ENCODE assay signal across 25 cellular contexts in the genomic region with DNA sequence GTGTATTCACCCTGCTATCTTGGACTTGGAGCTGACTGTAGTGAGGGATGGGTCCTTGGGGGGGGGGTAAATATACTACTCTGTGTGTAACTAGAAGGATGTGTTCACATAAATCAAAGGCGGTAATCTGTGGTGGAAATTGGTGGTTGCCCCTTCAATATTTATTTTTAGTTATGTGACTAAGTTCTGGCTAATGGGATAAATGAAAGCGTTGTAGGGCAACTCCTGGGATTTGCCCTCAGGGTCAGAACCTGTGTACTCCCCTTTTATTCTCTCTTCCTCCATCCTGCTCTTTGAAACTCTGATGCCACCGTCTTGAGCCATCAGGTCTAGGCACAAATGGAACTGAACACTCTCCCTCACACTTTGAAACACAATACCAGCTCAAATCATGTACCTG. TPM values are rescaled to one million over a fixed set of nuclear protein-coding genes. Genes with fewer than 3 reads are reported as not detected.
A peak's percentile ranks its signal among the peaks of the same experiment; 100 is the strongest.
DNase-seq lines count a peak whose midpoint lies in the region; ATAC-seq, FAIRE-seq and TF ChIP-seq lines count a peak whose summit lies in the region.
"Had no signal": no experiment of that assay in that cellular context is flagged by ENCODE, and none has a peak within 500 bp of the region (broad histone marks: within the 10 kb centered on the region; RNA-seq: fewer than 3 reads in every experiment).

No MANE protein-coding gene starts in this region.

- H3K27me3 ChIP-seq in HepG2 (ENCODE audit: control insufficient read depth in 1 of 2, insufficient read depth in 2 of 2, low read length in 2 of 2), result no peaks in the 10 kb centered on the region; a peak in 1 of 5 replicates
- no peaks in the 10 kb centered on the region for H3K27me3 ChIP-seq in right lobe of liver
- H3K27me3 ChIP-seq in upper lobe of right lung, result no peaks in the 10 kb centered on the region
- H3K27me3 ChIP-seq: BLaER1 had no signal

- H3K79me2 ChIP-seq in HepG2 (ENCODE audit: insufficient read depth, low read length), result no peaks in the 10 kb centered on the region

- BruUV-seq in HepG2 (replicated peaks; lab: Mats Ljungman, UMichigan), result no TSS peak

- CTCF ChIA-PET in HepG2 (lab: Yijun Ruan, JAX; ENCODE audit: low intra/inter-chr PET ratio, low total read pairs), result interaction anchor here (2.8 kb wide), 1 partner anchor 190 kb away, joined by 33 read pairs; no protein-coding TSS in a partner anchor
- CTCF ChIA-PET in HEK293T (lab: Yijun Ruan, JAX), result interaction anchor here (1.9 to 2.5 kb wide), 2 partner anchors 13 to 198 kb away, joined by 7 to 14 read pairs; no protein-coding TSS in a partner anchor

- H3K4me3 ChIP-seq in HepG2 (replicated peaks in 1 of 3; ENCODE audit: insufficient read depth in 1 of 3, low read depth in 2 of 3, low read length in 3 of 3), result no peak overlapping the region
- H3K4me3 ChIP-seq in right lobe of liver, result no peak overlapping the region
- H3K4me3 ChIP-seq in upper lobe of right lung, result no peak overlapping the region
- H3K4me3 ChIP-seq: BLaER1, GM23248 had no signal

- H3K27ac ChIP-seq in HepG2 (ENCODE audit: extremely low read length, insufficient read depth, low read length), result no peak overlapping the region
- H3K27ac ChIP-seq in right lobe of liver, result no peak overlapping the region
- H3K27ac ChIP-seq in upper lobe of right lung, result no peak overlapping the region
- H3K27ac ChIP-seq: BLaER1, GM23248, HL-60 had no signal

- POLR2A ChIA-PET in HepG2 (lab: Yijun Ruan, JAX) (no interaction called here), HEK293T (lab: Yijun Ruan, JAX) (interaction anchor here (1.0 to 1.8 kb wide), 2 partner anchors 18 to 198 kb away, joined by 3 to 4 read pairs; no protein-coding TSS in a partner anchor)

- TF ChIP-seq RAD21 in HepG2 (CRISPR knock-in tag; IDR thresholded peaks at IDR 0.05), result no peak

- TF ChIP-seq EP300 in HepG2 (IDR thresholded peaks at IDR 0.05; ENCODE audit: low read depth in 2 of 2, low read length in 2 of 2), result no peak
- no peak for TF ChIP-seq EP300 in HepG2 (CRISPR knock-in tag; IDR thresholded peaks at IDR 0.05; ENCODE audit: borderline replicate concordance)

- in situ Hi-C loops in HepG2 (cut with HindIII; ENCODE audit: extremely low pct_ligation_motif_present, low pct_unique_long_range_greater_than_20kb), result no loop called here

- no peaks in the 10 kb centered on the region for H4K20me1 ChIP-seq in HepG2 (ENCODE audit: insufficient read depth, low read length)
- H4K20me1 ChIP-seq: BLaER1 had no signal

- H2AFZ ChIP-seq in HepG2 (ENCODE audit: low read length), result no peak overlapping the region
- H2AFZ ChIP-seq: GM23248 had no signal

- peak overlapping the region; percentile 61 for H3K4me2 ChIP-seq in HepG2 (ENCODE audit: low read depth, low read length)
- H3K4me2 ChIP-seq: BLaER1 had no signal

- peak; percentile 20 for DNase-seq in HepG2 (ENCODE audit: low spot score)
- no peak for DNase-seq in right lobe of liver
- peak; percentile 12 for DNase-seq in NCI-H146 treated with DMSO at 0.1 percent for 48 hours (lab: John Stamatoyannopoulos, UW; ENCODE audit: unreplicated experiment)
- peak; percentile 53 for DNase-seq in RPMI7951 (ENCODE audit: low read depth)
- no peak for DNase-seq in stimulated activated CD4-positive, alpha-beta T cell treated with anti-CD3 and anti-CD28 coated beads, Interleukin-4, amount 100 ng/mL, for 1 hour
- no peak for DNase-seq in upper lobe of right lung
- no peak for DNase-seq in HEK293T (ENCODE audit: extremely low spot score)
- DNase-seq in SW480 (ENCODE audit: low spot score), result no peak
- DNase-seq: 8988T; CD4-positive, alpha-beta memory T cell; COR-L47; DMS 273 treated with DMSO at 0.1 percent for 48 hours; DMS53; DND-41; EL; GM23248; HCEC 1CT; HFFc6; IMR-90 had no signal

- TF ChIP-seq CTCF in HepG2 (CRISPR knock-in tag; IDR thresholded peaks at IDR 0.05), result no peak
- TF ChIP-seq CTCF in right lobe of liver (IDR thresholded peaks at IDR 0.05), result no peak
- TF ChIP-seq CTCF in upper lobe of right lung (IDR thresholded peaks at IDR 0.05), result no peak

- intact Hi-C loops in HepG2 (cut with micrococcal nuclease; ENCODE audit: unreplicated experiment), result no loop called here
- intact Hi-C loops in right lobe of liver (cut with DNase I), result no loop called here
- intact Hi-C loops in upper lobe of right lung (cut with DNase I), result loop anchor here (10.0 kb wide), 1 partner anchor 196 kb away; no protein-coding TSS in a partner anchor

- peak; percentile 8; the same call in 1 of the 3 replicates for ATAC-seq in HepG2
- no peak for ATAC-seq in right lobe of liver
- no peak for ATAC-seq in upper lobe of right lung

- WGBS in HepG2 (ENCODE audit: low lambda C conversion rate), result 18% methylated on average over 3 of the region's 3 CpGs
- WGBS in right lobe of liver (ENCODE audit: insufficient coverage, low coverage, low lambda C conversion rate, missing lambda C conversion rate), result 70% methylated on average over 3 of the region's 3 CpGs

- no peak overlapping the region for H3K9ac ChIP-seq in HepG2 (ENCODE audit: insufficient read depth, low read depth, low read length)
- H3K9ac ChIP-seq: BLaER1, GM23248 had no signal

- H3K36me3 ChIP-seq in HepG2 (replicated peaks in 1 of 2; ENCODE audit: control insufficient read depth in 1 of 2, insufficient read depth in 2 of 2, low read length in 2 of 2) (no peaks in the 10 kb centered on the region), right lobe of liver (no peaks in the 10 kb centered on the region), upper lobe of right lung (no peaks in the 10 kb centered on the region)
- H3K36me3 ChIP-seq: BLaER1 had no signal

- TF ChIP-seq POLR2A in HepG2 (IDR thresholded peaks at IDR 0.05; ENCODE audit: insufficient read depth in 1 of 2, low read depth in 2 of 2, low read length in 2 of 2) (no peak), right lobe of liver (IDR thresholded peaks at IDR 0.05) (no peak)

- H3K4me1 ChIP-seq in HepG2 (ENCODE audit: insufficient read depth, low read length) (peaks cover 35% of the 10 kb centered on the region), right lobe of liver (no peaks in the 10 kb centered on the region), upper lobe of right lung (peaks cover 2% of the 10 kb centered on the region)
- H3K4me1 ChIP-seq: BLaER1 had no signal

- no peak for FAIRE-seq in HepG2 (lab: Jason Lieb, UNC)
- FAIRE-seq: G401.6, GM12892, GM18507, H54 had no signal

- H3K9me3 ChIP-seq in HepG2 (ENCODE audit: low read length) (no peaks in the 10 kb centered on the region), right lobe of liver (no peaks in the 10 kb centered on the region), upper lobe of right lung (no peaks in the 10 kb centered on the region)
- H3K9me3 ChIP-seq: BLaER1 had no signal

TF ChIP-seq in HepG2, 621 proteins besides CTCF, POLR2A, EP300 and RAD21 (continues in another document):
- TF ChIP-seq FLYWCH1 (CRISPR knock-in tag; IDR thresholded peaks at IDR 0.05) (no peak), NBN (conservative IDR thresholded peaks at IDR 0.05) (no peak)

TF ChIP-seq in HEK293T, 16 proteins besides CTCF, POLR2A, EP300 and RAD21:
- TF ChIP-seq HDGF (IDR thresholded peaks at IDR 0.05; ENCODE audit: borderline replicate concordance) (no peak), BHLHE40 (IDR thresholded peaks at IDR 0.05; ENCODE audit: borderline replicate concordance) (no peak), LEF1 (IDR thresholded peaks at IDR 0.05; ENCODE audit: borderline replicate concordance) (no peak), ARNT (IDR thresholded peaks at IDR 0.05) (no peak), ZNF384 (IDR thresholded peaks at IDR 0.05) (no peak), ELF4 (IDR thresholded peaks at IDR 0.05) (no peak), NFRKB (IDR thresholded peaks at IDR 0.05) (no peak)

RNA-seq across cellular contexts. Expression of gene ST7, which starts 24.3 kb away (rescaled TPM):
- total RNA-seq in HepG2 (2016; rRNA removed; fragmentation: Illumina TruSeq; extraction: Trizol), result 19.4 and 23.5 TPM in 2 replicates
- total RNA-seq in HepG2 (2016; cell fraction: cytosol; rRNA removed; fragmentation: Illumina TruSeq; extraction: Trizol; ENCODE audit: low read depth), result 28.3 and 28.8 TPM in 2 replicates
- 17.6 and 21.2 TPM in 2 replicates for total RNA-seq in HepG2 (2016; cell fraction: insoluble cytoplasmic fraction; rRNA removed; fragmentation: Illumina TruSeq; extraction: Trizol)
- total RNA-seq in HepG2 (2016; cell fraction: membrane; rRNA removed; fragmentation: Illumina TruSeq; extraction: Trizol), result 41.5 and 54.6 TPM in 2 replicates
- total RNA-seq in HepG2 (2016; cell fraction: nucleus; rRNA removed; fragmentation: Illumina TruSeq; extraction: Trizol), result 28.2 and 31.4 TPM in 2 replicates
- polyA plus RNA-seq in HepG2 (2011; rRNA removed), result 15.4 and 17.3 TPM in 2 replicates
- 9.8 and 14.0 TPM in 2 replicates for polyA plus RNA-seq in HepG2 (2011; cell fraction: cytosol; rRNA removed)
- polyA plus RNA-seq in HepG2 (2011; cell fraction: nucleus; rRNA removed), result 10.7 and 11.0 TPM in 2 replicates
- 10.8 and 12.8 TPM in 2 replicates for polyA plus RNA-seq in HepG2 (2012)
- 36.8 and 37.8 TPM in 2 replicates for polyA plus RNA-seq in HepG2 (2016; cell fraction: cytosol; fragmentation: Illumina TruSeq; extraction: Trizol; ENCODE audit: low read depth)
- 22.0 and 24.7 TPM in 2 replicates for polyA plus RNA-seq in HepG2 (2016; cell fraction: insoluble cytoplasmic fraction; fragmentation: Illumina TruSeq; extraction: Trizol; ENCODE audit: low read depth)
- 45.3 and 51.8 TPM in 2 replicates for polyA plus RNA-seq in HepG2 (2016; cell fraction: membrane; fragmentation: Illumina TruSeq; extraction: Trizol; ENCODE audit: low read depth)
- polyA plus RNA-seq in HepG2 (2016; cell fraction: nucleus; fragmentation: Illumina TruSeq; extraction: Trizol; ENCODE audit: insufficient read depth, low read depth), result 22.5 and 23.7 TPM in 2 replicates
- polyA minus RNA-seq in HepG2 (2011; rRNA and poly(A)+ RNA removed; ENCODE audit: low replicate concordance), result 13.2 and 58.2 TPM in 2 replicates
- polyA minus RNA-seq in HepG2 (2011; cell fraction: cytosol; rRNA and poly(A)+ RNA removed), result 15.7 and 18.9 TPM in 2 replicates
- 45.2 and 45.3 TPM in 2 replicates for polyA minus RNA-seq in HepG2 (2011; cell fraction: nucleus; rRNA and poly(A)+ RNA removed)
- total RNA-seq in right lobe of liver, result 10 to 100 TPM; 17.4 to 29.9 (median 22.4) TPM
- 25.3 and 26.8 TPM in 2 replicates for total RNA-seq in RPMI7951 (2014; rRNA removed; shearing (Covaris generic))
- total RNA-seq in upper lobe of right lung, result 48.6 TPM

Comparison
In these comparisons a context has a peak if more than half of its experiments do, and no peak if none do; other contexts are left out.
1. DNase-seq: peak in HepG2 (single experiment), NCI-H146 treated with DMSO at 0.1 percent for 48 hours (single experiment) and RPMI7951 (single experiment); none in right lobe of liver (0 of 3), stimulated activated CD4-positive, alpha-beta T cell treated with anti-CD3 and anti-CD28 coated beads, Interleukin-4, amount 100 ng/mL, for 1 hour (single experiment), upper lobe of right lung (single experiment), HEK293T (single experiment) and SW480 (single experiment).